Comparison of ENCODE assay signal across 24 cellular contexts in genomic region chr5:148312159-148312558, GRCh38. TPM values are rescaled to one million over a fixed set of nuclear protein-coding genes. Genes with fewer than 3 reads are reported as not detected.
"Had no signal": no experiment of that assay in that cellular context is flagged by ENCODE, and none has a peak within 500 bp of the region (broad histone marks: within the 10 kb centered on the region; RNA-seq: fewer than 3 reads in every experiment).

Gene SPINK7 (plus strand): TSS chr5:148312423. CDS start chr5:148312484, 61 bp downstream.

- H3K27me3 ChIP-seq: colonic mucosa, gastroesophageal sphincter, tibial nerve, upper lobe of right lung had no signal

- H2AFZ ChIP-seq: parathyroid adenoma had no signal

- H3K4me1 ChIP-seq: colonic mucosa, gastroesophageal sphincter, parathyroid adenoma, psoas muscle, tibial nerve, upper lobe of right lung had no signal

- H3K4me3 ChIP-seq: colonic mucosa, gastroesophageal sphincter, psoas muscle, tibial nerve, upper lobe of right lung had no signal

- H3K9me3 ChIP-seq: colonic mucosa, gastroesophageal sphincter, psoas muscle, upper lobe of right lung had no signal

- H3K9ac ChIP-seq: parathyroid adenoma had no signal

- H3K79me2 ChIP-seq: parathyroid adenoma had no signal

- DNase-seq: caudate nucleus; colonic mucosa; dermis blood vessel endothelial cell; erythroblast; kidney; left cardiac atrium; left ventricle myocardium superior; mesendoderm; naive thymus-derived CD4-positive, alpha-beta T cell; nephron progenitor cell; psoas muscle; retina; stimulated activated naive CD4-positive, alpha-beta T cell; upper lobe of right lung had no signal

- H3K36me3 ChIP-seq: colonic mucosa, gastroesophageal sphincter, tibial nerve, upper lobe of right lung had no signal

- H3K27ac ChIP-seq: colonic mucosa, gastroesophageal sphincter, parathyroid adenoma, psoas muscle, tibial nerve, upper lobe of right lung had no signal

- ATAC-seq: gastroesophageal sphincter; left cardiac atrium; left ventricle myocardium superior; naive thymus-derived CD4-positive, alpha-beta T cell; psoas muscle; sciatic nerve; upper lobe of right lung had no signal

RNA-seq across cellular contexts. Expression of gene SPINK7, which starts in this region (rescaled TPM):
- total RNA-seq: cerebellum; colonic mucosa; dermis blood vessel endothelial cell; fibroblast of villous mesenchyme; kidney; left cardiac atrium; left ventricle myocardium superior; lung microvascular endothelial cell; naive thymus-derived CD4-positive, alpha-beta T cell; omental fat pad; psoas muscle; sciatic nerve; skeletal muscle tissue; temporal lobe; tibial nerve; upper lobe of right lung had no signal
- polyA plus RNA-seq: naive thymus-derived CD4-positive, alpha-beta T cell; psoas muscle had no signal
